4 cellular contexts compared by ENCODE assay signal in genomic region chr15:82624438-82624837, GRCh38. TPM values are rescaled to one million over a fixed set of nuclear protein-coding genes. Genes with fewer than 3 reads are reported as not detected.
"Had no signal": no experiment of that assay in that cellular context is flagged by ENCODE, and none has a peak within 500 bp of the region (broad histone marks: within the 10 kb centered on the region; RNA-seq: fewer than 3 reads in every experiment).

No MANE protein-coding gene starts in this region.

- DNase-seq: H9, HCEC 1CT had no signal

- ATAC-seq: GM23338 had no signal

- H3K4me3 ChIP-seq: GM23338 had no signal

RNA-seq across cellular contexts. Expression of gene CPEB1, which starts 22.7 kb away (rescaled TPM):
- total RNA-seq: HT-29 had no signal
